In the genomic region with DNA sequence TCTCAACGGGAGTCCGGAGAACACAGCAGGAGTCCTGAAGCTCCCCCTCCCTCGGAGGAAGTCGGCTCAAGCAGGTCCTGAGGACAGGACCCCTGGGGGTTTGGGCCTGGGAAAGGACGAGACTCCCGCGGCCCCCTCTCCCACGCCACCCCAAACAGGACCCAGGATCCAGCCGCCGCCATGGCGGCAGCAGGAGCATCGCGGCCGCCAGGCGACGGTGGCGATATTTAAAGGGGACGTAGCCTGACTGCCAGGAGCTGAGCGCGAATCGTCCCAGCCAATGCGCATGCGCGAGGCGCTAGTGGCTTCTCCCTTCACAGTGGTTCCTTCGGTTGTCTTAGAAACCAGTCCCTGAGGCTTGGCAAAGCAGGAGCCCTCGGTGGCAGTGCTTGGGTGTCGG, we compare ENCODE assay signal across 8 cellular contexts.
A peak's percentile ranks its signal among the peaks of the same experiment; 100 is the strongest.
DNase-seq lines count a peak whose midpoint lies in the region; TF ChIP-seq lines count a peak whose summit lies in the region.
"Not testable (repeated sequence)": the region's sequence is repeated elsewhere in the genome, so short reads cannot be mapped to it uniquely, and the experiment has no call there.

No MANE protein-coding gene starts in this region.

- not testable (repeated sequence) for H2AK5ac ChIP-seq in H9 (ENCODE audit: insufficient read length, low read length)

- H4K91ac ChIP-seq in H9 (ENCODE audit: insufficient read length, low read depth, low read length): not testable (repeated sequence)

- not testable (repeated sequence) for H3K9me3 ChIP-seq in CD4-positive, alpha-beta memory T cell (ENCODE audit: control insufficient read depth in 1 of 2, low read length in 2 of 2); MG63; iPS DF 6.9 (ENCODE audit: control insufficient read depth, insufficient read depth, low read length)
- H3K9me3 ChIP-seq in H9 (ENCODE audit: control insufficient read depth, low read depth, low read length): peaks cover 24% of the 10 kb centered on the region

- CTCF ChIA-PET in CD4-positive, alpha-beta memory T cell (lab: Charles Lee; ENCODE audit: partially characterized antibody): not testable (repeated sequence)

- not testable (repeated sequence) for TF ChIP-seq CTCF in H9 (conservative IDR thresholded peaks at IDR 0.05); choroid plexus epithelial cell (conservative IDR thresholded peaks at IDR 0.05; ENCODE audit: low read depth, low read length)

- DNase-seq in CD4-positive, alpha-beta memory T cell: peak; percentile 54 to 74 (median 68)
- DNase-seq in H9 (peak; percentile 75), MG63 (peak; percentile 23), choroid plexus epithelial cell (ENCODE audit: low read depth) (peak; percentile 64), iPS DF 6.9 (ENCODE audit: low read depth, low spot score) (peak; percentile 20), posterior cingulate gyrus (peak; percentile 41 to 97 (median 74))
- DNase-seq in activated CD8-positive, alpha-beta memory T cell treated with anti-CD3 and anti-CD28 coated beads for 24 hours: peak; percentile 86
- peak; percentile 49 for DNase-seq in stimulated activated CD8-positive, alpha-beta memory T cell treated with anti-CD3 and anti-CD28 coated beads, Interleukin-7, amount 100 ng/mL, for 24 hours (ENCODE audit: low read depth)

- H2BK15ac ChIP-seq in H9 (ENCODE audit: low read depth, low read length): not testable (repeated sequence)

- peak overlapping the region in 6 of 8 donors; percentile 31 to 77 (median 46) for H3K4me3 Mint-ChIP-seq in CD4-positive, alpha-beta memory T cell
- peak overlapping the region in 1 of 2 experiments; percentile 39; a peak in 2 of 5 replicates for H3K4me3 Mint-ChIP-seq in H9

- H3K4me1 ChIP-seq in CD4-positive, alpha-beta memory T cell (ENCODE audit: insufficient read depth, low read length); H9 (ENCODE audit: insufficient read depth, low read length); iPS DF 6.9 (ENCODE audit: control insufficient read depth, insufficient read depth, low read length): not testable (repeated sequence)

- H4K5ac ChIP-seq in H9 (ENCODE audit: insufficient read length, low read depth, low read length): not testable (repeated sequence)

- H4K8ac ChIP-seq in H9 (replicated peaks; ENCODE audit: insufficient read length, low read depth, low read length): not testable (repeated sequence)

- H3K36me3 Mint-ChIP-seq in CD4-positive, alpha-beta memory T cell: not testable (repeated sequence)
- peaks cover 16 to 28% (median 19%) of the 10 kb centered on the region in 3 experiments for H3K36me3 Mint-ChIP-seq in H9 (ENCODE audit: insufficient read depth in 1 of 3, low read depth in 3 of 3)

- not testable (repeated sequence) for H3K36me3 ChIP-seq in CD4-positive, alpha-beta memory T cell (ENCODE audit: insufficient read depth, low read length); MG63; iPS DF 6.9 (ENCODE audit: control insufficient read depth, insufficient read depth, low read length)

- H3K27me3 Mint-ChIP-seq in CD4-positive, alpha-beta memory T cell: not testable (repeated sequence)
- H3K27me3 Mint-ChIP-seq in H9 (ENCODE audit: low read depth): peaks cover 15% of the 10 kb centered on the region

- H2BK12ac ChIP-seq in H9 (ENCODE audit: insufficient read length, low read depth, low read length): not testable (repeated sequence)

- not testable (repeated sequence) for H3K27ac ChIP-seq in CD4-positive, alpha-beta memory T cell (ENCODE audit: low read depth, low read length); H9 (ENCODE audit: insufficient read length, low read depth, low read length); iPS DF 6.9 (ENCODE audit: low read length)

- not testable (repeated sequence) for H3K18ac ChIP-seq in H9 (ENCODE audit: insufficient read length, low read depth, low read length)

- H3K4me2 ChIP-seq in H9 (ENCODE audit: insufficient read depth, insufficient read length, low read length): not testable (repeated sequence)

- H3K9me3 Mint-ChIP-seq in CD4-positive, alpha-beta memory T cell: peaks cover 0 to 42% (median 21%) of the 10 kb centered on the region in 8 donors
- H3K9me3 Mint-ChIP-seq in H9: peaks cover 69% of the 10 kb centered on the region in 2 experiments

- not testable (repeated sequence) for H3K4me1 Mint-ChIP-seq in CD4-positive, alpha-beta memory T cell; H9

- WGBS in H9 (ENCODE audit: extremely low coverage, insufficient read length, low lambda C conversion rate): no CpG with 5 or more reads among the region's 28 CpGs
- no CpG with 5 or more reads among the region's 28 CpGs for WGBS in iPS DF 6.9 (ENCODE audit: insufficient coverage, insufficient read length)

- intact Hi-C loops in CD4-positive, alpha-beta memory T cell (cut with micrococcal nuclease); posterior cingulate gyrus (cut with DNase I): not testable (repeated sequence)

- H3K4ac ChIP-seq in H9 (ENCODE audit: low read depth, low read length): not testable (repeated sequence)

- not testable (repeated sequence) for H3K27me3 ChIP-seq in CD4-positive, alpha-beta memory T cell (ENCODE audit: insufficient read depth, low read length); H9 (ENCODE audit: insufficient read depth, low read length); MG63; iPS DF 6.9 (ENCODE audit: control insufficient read depth, insufficient read depth, low read length)

- not testable (repeated sequence) for H3T11ph ChIP-seq in H9 (ENCODE audit: low read length)

- not testable (repeated sequence) for H4K20me1 ChIP-seq in H9 (ENCODE audit: control insufficient read depth, insufficient read depth, insufficient read length)

- not testable (repeated sequence) for H3K79me1 ChIP-seq in H9 (ENCODE audit: insufficient read depth, low read depth, low read length, poor library complexity, severe bottlenecking)

- H3K79me2 ChIP-seq in H9 (ENCODE audit: insufficient read depth, low read length): not testable (repeated sequence)

- not testable (repeated sequence) for H3K27ac Mint-ChIP-seq in CD4-positive, alpha-beta memory T cell; H9

- H3K14ac ChIP-seq in H9 (ENCODE audit: insufficient read depth, low read length): not testable (repeated sequence)

- H3K23ac ChIP-seq in H9 (ENCODE audit: insufficient read length, low read depth, low read length): not testable (repeated sequence)

- H2AFZ ChIP-seq in H9 (ENCODE audit: low read length): not testable (repeated sequence)

- H3K56ac ChIP-seq in H9 (ENCODE audit: insufficient read length, low read depth, low read length): not testable (repeated sequence)

- not testable (repeated sequence) for H3K23me2 ChIP-seq in H9 (ENCODE audit: insufficient read length, low read depth, low read length, poor library complexity, severe bottlenecking)

- H3K4me3 ChIP-seq in CD4-positive, alpha-beta memory T cell (ENCODE audit: low read length in 2 of 2): peak overlapping the region in 1 of 2 donors; percentile 32
- not testable (repeated sequence) for H3K4me3 ChIP-seq in MG63
- H3K4me3 ChIP-seq in choroid plexus epithelial cell (ENCODE audit: low read depth, low read length) (peak overlapping the region; percentile 53), iPS DF 6.9 (ENCODE audit: low read length) (peak overlapping the region; percentile 46; the same call in 1 of the 2 replicates)

- H2BK20ac ChIP-seq in H9 (ENCODE audit: low read depth, low read length, poor library complexity, severe bottlenecking): not testable (repeated sequence)

- not testable (repeated sequence) for H2BK120ac ChIP-seq in H9 (ENCODE audit: low read depth, low read length, poor library complexity, severe bottlenecking)

- not testable (repeated sequence) for H2BK5ac ChIP-seq in H9 (ENCODE audit: insufficient read length, low read length)

- not testable (repeated sequence) for H3K9ac ChIP-seq in H9 (ENCODE audit: extremely low read depth, insufficient read length, low read length)

- POLR2A ChIA-PET in CD4-positive, alpha-beta memory T cell (lab: Charles Lee; ENCODE audit: partially characterized antibody): not testable (repeated sequence)

Comparison
In these comparisons a context has a peak if more than half of its experiments do, and no peak if none do; other contexts are left out.
1. DNase-seq: peak in every context shown above with its lines; median percentile 86 in activated CD8-positive, alpha-beta memory T cell treated with anti-CD3 and anti-CD28 coated beads for 24 hours; 75 in H9; 74 in posterior cingulate gyrus; 68 in CD4-positive, alpha-beta memory T cell; 64 in choroid plexus epithelial cell; 49 in stimulated activated CD8-positive, alpha-beta memory T cell treated with anti-CD3 and anti-CD28 coated beads, Interleukin-7, amount 100 ng/mL, for 24 hours; 23 in MG63; 20 in iPS DF 6.9.